ENCODE assay signal across 16 cellular contexts in genomic region chr1:236000781-236001180, GRCh38.
DNase-seq lines count a peak whose midpoint lies in the region; TF ChIP-seq lines count a peak whose summit lies in the region.
"Had no signal": no experiment of that assay in that cellular context is flagged by ENCODE, and none has a peak within 500 bp of the region (broad histone marks: within the 10 kb centered on the region; RNA-seq: fewer than 3 reads in every experiment).

No MANE protein-coding gene starts in this region.

- intact Hi-C loops in activated CD4-positive, alpha-beta T cell treated with anti-CD3 and anti-CD28 coated beads, Interleukin-2, amount 10 ng/mL, durations not matched to agents 24 days and 14 days (cut with micrococcal nuclease) = loop anchor here (1.0 to 10.0 kb wide), 2 partner anchors 303 to 394 kb away; partner anchors contain the start of gene EDARADD
- intact Hi-C loops in Calu3 (cut with micrococcal nuclease; ENCODE audit: unreplicated experiment) = no loop called here

- H3K27me3 Mint-ChIP-seq in activated CD4-positive, alpha-beta T cell treated with anti-CD3 and anti-CD28 coated beads, Interleukin-2, amount 10 ng/mL, durations not matched to agents 24 days and 14 days = no peaks in the 10 kb centered on the region
- no peaks in the 10 kb centered on the region for H3K27me3 Mint-ChIP-seq in activated naive CD8-positive, alpha-beta T cell
- peaks cover 9% of the 10 kb centered on the region for H3K27me3 Mint-ChIP-seq in Calu3 (ENCODE audit: unreplicated experiment)

- H3K4me3 ChIP-seq in rectal smooth muscle tissue (ENCODE audit: low read length) (no peak overlapping the region), H7 (ENCODE audit: insufficient read depth, low read depth, low read length) (no peak overlapping the region)

- no peak for DNase-seq in activated CD4-positive, alpha-beta T cell treated with anti-CD3 and anti-CD28 coated beads, Interleukin-2, amount 10 ng/mL, durations not matched to agents 24 days and 14 days
- DNase-seq in activated CD4-positive, alpha-beta T cell treated with anti-CD3 and anti-CD28 coated beads for 1 hour = no peak
- peak; percentile 12 for DNase-seq in DMS79 treated with DMSO at 0.1 percent for 48 hours (lab: John Stamatoyannopoulos, UW)
- DNase-seq in Calu3 = no peak
- no peak for DNase-seq in H7
- no peak for DNase-seq in NCI-H146 (lab: John Stamatoyannopoulos, UW)
- DNase-seq: activated CD4-positive, alpha-beta T cell treated with anti-CD3 and anti-CD28 coated beads for 48 hours; activated gamma-delta T cell; C1 segment of cervical spinal cord; DND-41; NCI-H1694; NCI-H226; stimulated activated CD4-positive, alpha-beta T cell treated with anti-CD3 and anti-CD28 coated beads, Interleukin-4, amount 100 ng/mL, for 24 hours; stimulated activated CD8-positive, alpha-beta memory T cell treated with anti-CD3 and anti-CD28 coated beads, Interleukin-4, amount 100 ng/mL, for 48 hours had no signal

- H3K9me3 Mint-ChIP-seq in activated CD4-positive, alpha-beta T cell treated with anti-CD3 and anti-CD28 coated beads, Interleukin-2, amount 10 ng/mL, durations not matched to agents 24 days and 14 days = peaks cover 3% of the 10 kb centered on the region
- H3K9me3 Mint-ChIP-seq in activated naive CD8-positive, alpha-beta T cell (ENCODE audit: low read depth) = no peaks in the 10 kb centered on the region
- no peaks in the 10 kb centered on the region for H3K9me3 Mint-ChIP-seq in Calu3 (ENCODE audit: low read depth, unreplicated experiment)

- no TSS peak for BruUV-seq in Calu3 (replicated peaks; lab: Mats Ljungman, UMichigan)

- H3K36me3 ChIP-seq in rectal smooth muscle tissue (ENCODE audit: control insufficient read depth, insufficient read depth, low read length) = peaks cover 8% of the 10 kb centered on the region
- no peaks in the 10 kb centered on the region for H3K36me3 ChIP-seq in H7 (replicated peaks; ENCODE audit: control insufficient read depth, insufficient read depth, low read length)

- no peak for TF ChIP-seq CTCF in Calu3 (IDR thresholded peaks at IDR 0.05; ENCODE audit: unreplicated experiment)

- no peak overlapping the region for H3K9ac ChIP-seq in rectal smooth muscle tissue (ENCODE audit: low read length)

- CTCF ChIA-PET in Calu3 (lab: Charles Lee) = no interaction called here

- H3K4me1 Mint-ChIP-seq in activated CD4-positive, alpha-beta T cell treated with anti-CD3 and anti-CD28 coated beads, Interleukin-2, amount 10 ng/mL, durations not matched to agents 24 days and 14 days = peaks cover 61% of the 10 kb centered on the region
- H3K4me1 Mint-ChIP-seq in activated naive CD8-positive, alpha-beta T cell (ENCODE audit: low read depth) = peaks cover 43% of the 10 kb centered on the region
- no peaks in the 10 kb centered on the region for H3K4me1 Mint-ChIP-seq in Calu3 (ENCODE audit: low read depth, unreplicated experiment)

- no peaks in the 10 kb centered on the region for H3K4me1 ChIP-seq in rectal smooth muscle tissue (ENCODE audit: control insufficient read depth, insufficient read depth, low read length)

- H3K27ac Mint-ChIP-seq in activated CD4-positive, alpha-beta T cell treated with anti-CD3 and anti-CD28 coated beads, Interleukin-2, amount 10 ng/mL, durations not matched to agents 24 days and 14 days = peak overlapping the region; percentile 97
- peak overlapping the region; percentile 88 for H3K27ac Mint-ChIP-seq in activated naive CD8-positive, alpha-beta T cell
- H3K27ac Mint-ChIP-seq in Calu3 (ENCODE audit: unreplicated experiment) = no peak overlapping the region

- H3K27me3 ChIP-seq in rectal smooth muscle tissue (ENCODE audit: control insufficient read depth, insufficient read depth, low read length) (no peaks in the 10 kb centered on the region), H7 (ENCODE audit: control insufficient read depth, insufficient read depth, low read length) (no peaks in the 10 kb centered on the region)

- peak overlapping the region; percentile 75 for H3K4me3 Mint-ChIP-seq in activated CD4-positive, alpha-beta T cell treated with anti-CD3 and anti-CD28 coated beads, Interleukin-2, amount 10 ng/mL, durations not matched to agents 24 days and 14 days
- no peak overlapping the region for H3K4me3 Mint-ChIP-seq in activated naive CD8-positive, alpha-beta T cell
- H3K4me3 Mint-ChIP-seq in Calu3 (ENCODE audit: low read depth, unreplicated experiment) = no peak overlapping the region

- peak overlapping the region; percentile 30 for H3K27ac ChIP-seq in rectal smooth muscle tissue (ENCODE audit: low read depth, low read length)

- peaks cover 9% of the 10 kb centered on the region for H3K36me3 Mint-ChIP-seq in activated CD4-positive, alpha-beta T cell treated with anti-CD3 and anti-CD28 coated beads, Interleukin-2, amount 10 ng/mL, durations not matched to agents 24 days and 14 days (ENCODE audit: low read depth)
- peaks cover 3% of the 10 kb centered on the region for H3K36me3 Mint-ChIP-seq in activated naive CD8-positive, alpha-beta T cell
- no peaks in the 10 kb centered on the region for H3K36me3 Mint-ChIP-seq in Calu3 (ENCODE audit: insufficient read depth, unreplicated experiment)
